Comparison of ENCODE assay signal across 1 cellular context in genomic region chr14:76151398-76152332, GRCh38.
TF ChIP-seq lines count a peak whose summit lies in the region.

Gene GPATCH2L (plus strand): TSS chr14:76151922. CDS start chr14:76154364, 2,442 bp downstream.

TF ChIP-seq in GM12878, 131 proteins besides CTCF, POLR2A, EP300 and RAD21 (continued from another document and continues in another):
- TF ChIP-seq, protein P1, sequence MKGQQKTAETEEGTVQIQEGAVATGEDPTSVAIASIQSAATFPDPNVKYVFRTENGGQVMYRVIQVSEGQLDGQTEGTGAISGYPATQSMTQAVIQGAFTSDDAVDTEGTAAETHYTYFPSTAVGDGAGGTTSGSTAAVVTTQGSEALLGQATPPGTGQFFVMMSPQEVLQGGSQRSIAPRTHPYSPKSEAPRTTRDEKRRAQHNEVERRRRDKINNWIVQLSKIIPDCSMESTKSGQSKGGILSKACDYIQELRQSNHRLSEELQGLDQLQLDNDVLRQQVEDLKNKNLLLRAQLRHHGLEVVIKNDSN (IDR thresholded peaks at IDR 0.05; ENCODE audit: borderline replicate concordance, extremely low read length, insufficient read depth, low read depth, low read length): no peak
- TF ChIP-seq ZNF592 (IDR thresholded peaks at IDR 0.05) (no peak), SUPT20H (IDR thresholded peaks at IDR 0.05; ENCODE audit: borderline replicate concordance, control insufficient read depth, low read depth, low read length) (no peak), NRF1 (conservative IDR thresholded peaks at IDR 0.05; ENCODE audit: low read depth, low read length) (no peak), SMAD5 (IDR thresholded peaks at IDR 0.05; ENCODE audit: low read depth) (peak; percentile 70; the same call in 1 of the 2 replicates), CREM (IDR thresholded peaks at IDR 0.05; ENCODE audit: low read depth) (peak; percentile 80), RUNX3 (IDR thresholded peaks at IDR 0.05; ENCODE audit: low read length) (peak; percentile 72), HDGF (IDR thresholded peaks at IDR 0.05) (peak; percentile 15; the same call in 1 of the 2 replicates), E2F4 (IDR thresholded peaks at IDR 0.05; ENCODE audit: low read depth, low read length) (no peak), ZNF207 (IDR thresholded peaks at IDR 0.05; ENCODE audit: borderline replicate concordance) (no peak), CHD1 (IDR thresholded peaks at IDR 0.05; ENCODE audit: low read depth, low read length) (no peak), JUNB (IDR thresholded peaks at IDR 0.05) (no peak; the same call in 1 of the 2 replicates), RB1 (IDR thresholded peaks at IDR 0.05; ENCODE audit: borderline replicate concordance) (no peak), NR2C2 (IDR thresholded peaks at IDR 0.05; ENCODE audit: borderline replicate concordance, control insufficient read depth, insufficient read length, low read depth) (no peak), SIN3A (IDR thresholded peaks at IDR 0.05; ENCODE audit: low read depth, low read length) (no peak; the same call in 1 of the 2 replicates), POU2F2 (IDR thresholded peaks at IDR 0.05; ENCODE audit: borderline replicate concordance, low read depth, low read length) (peak; percentile 69; the same call in 1 of the 3 replicates), MLLT1 (IDR thresholded peaks at IDR 0.05) (no peak), PAX8 (IDR thresholded peaks at IDR 0.05) (no peak), TCF12 (IDR thresholded peaks at IDR 0.05; ENCODE audit: low read depth, low read length) (peak; percentile 80; the same call in 1 of the 2 replicates), PRDM15 (CRISPR knock-in tag; IDR thresholded peaks at IDR 0.05) (no peak), BMI1 (IDR thresholded peaks at IDR 0.05; ENCODE audit: borderline replicate concordance) (no peak), KLF5 (IDR thresholded peaks at IDR 0.05; ENCODE audit: partially characterized antibody) (no peak), MTA3 (IDR thresholded peaks at IDR 0.05; ENCODE audit: borderline replicate concordance, low read length) (no peak)
- TF ChIP-seq, protein P2, sequence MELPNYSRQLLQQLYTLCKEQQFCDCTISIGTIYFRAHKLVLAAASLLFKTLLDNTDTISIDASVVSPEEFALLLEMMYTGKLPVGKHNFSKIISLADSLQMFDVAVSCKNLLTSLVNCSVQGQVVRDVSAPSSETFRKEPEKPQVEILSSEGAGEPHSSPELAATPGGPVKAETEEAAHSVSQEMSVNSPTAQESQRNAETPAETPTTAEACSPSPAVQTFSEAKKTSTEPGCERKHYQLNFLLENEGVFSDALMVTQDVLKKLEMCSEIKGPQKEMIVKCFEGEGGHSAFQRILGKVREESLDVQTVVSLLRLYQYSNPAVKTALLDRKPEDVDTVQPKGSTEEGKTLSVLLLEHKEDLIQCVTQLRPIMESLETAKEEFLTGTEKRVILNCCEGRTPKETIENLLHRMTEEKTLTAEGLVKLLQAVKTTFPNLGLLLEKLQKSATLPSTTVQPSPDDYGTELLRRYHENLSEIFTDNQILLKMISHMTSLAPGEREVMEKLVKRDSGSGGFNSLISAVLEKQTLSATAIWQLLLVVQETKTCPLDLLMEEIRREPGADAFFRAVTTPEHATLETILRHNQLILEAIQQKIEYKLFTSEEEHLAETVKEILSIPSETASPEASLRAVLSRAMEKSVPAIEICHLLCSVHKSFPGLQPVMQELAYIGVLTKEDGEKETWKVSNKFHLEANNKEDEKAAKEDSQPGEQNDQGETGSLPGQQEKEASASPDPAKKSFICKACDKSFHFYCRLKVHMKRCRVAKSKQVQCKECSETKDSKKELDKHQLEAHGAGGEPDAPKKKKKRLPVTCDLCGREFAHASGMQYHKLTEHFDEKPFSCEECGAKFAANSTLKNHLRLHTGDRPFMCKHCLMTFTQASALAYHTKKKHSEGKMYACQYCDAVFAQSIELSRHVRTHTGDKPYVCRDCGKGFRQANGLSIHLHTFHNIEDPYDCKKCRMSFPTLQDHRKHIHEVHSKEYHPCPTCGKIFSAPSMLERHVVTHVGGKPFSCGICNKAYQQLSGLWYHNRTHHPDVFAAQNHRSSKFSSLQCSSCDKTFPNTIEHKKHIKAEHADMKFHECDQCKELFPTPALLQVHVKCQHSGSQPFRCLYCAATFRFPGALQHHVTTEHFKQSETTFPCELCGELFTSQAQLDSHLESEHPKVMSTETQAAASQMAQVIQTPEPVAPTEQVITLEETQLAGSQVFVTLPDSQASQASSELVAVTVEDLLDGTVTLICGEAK (IDR thresholded peaks at IDR 0.05; ENCODE audit: borderline replicate concordance): peak; percentile 91
- TF ChIP-seq, protein P3, sequence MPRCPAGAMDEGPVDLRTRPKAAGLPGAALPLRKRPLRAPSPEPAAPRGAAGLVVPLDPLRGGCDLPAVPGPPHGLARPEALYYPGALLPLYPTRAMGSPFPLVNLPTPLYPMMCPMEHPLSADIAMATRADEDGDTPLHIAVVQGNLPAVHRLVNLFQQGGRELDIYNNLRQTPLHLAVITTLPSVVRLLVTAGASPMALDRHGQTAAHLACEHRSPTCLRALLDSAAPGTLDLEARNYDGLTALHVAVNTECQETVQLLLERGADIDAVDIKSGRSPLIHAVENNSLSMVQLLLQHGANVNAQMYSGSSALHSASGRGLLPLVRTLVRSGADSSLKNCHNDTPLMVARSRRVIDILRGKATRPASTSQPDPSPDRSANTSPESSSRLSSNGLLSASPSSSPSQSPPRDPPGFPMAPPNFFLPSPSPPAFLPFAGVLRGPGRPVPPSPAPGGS (IDR thresholded peaks at IDR 0.05; ENCODE audit: borderline replicate concordance, insufficient read depth, low read depth, low read length, poor library complexity, severe bottlenecking): peak; percentile 35
- TF ChIP-seq, protein P4, sequence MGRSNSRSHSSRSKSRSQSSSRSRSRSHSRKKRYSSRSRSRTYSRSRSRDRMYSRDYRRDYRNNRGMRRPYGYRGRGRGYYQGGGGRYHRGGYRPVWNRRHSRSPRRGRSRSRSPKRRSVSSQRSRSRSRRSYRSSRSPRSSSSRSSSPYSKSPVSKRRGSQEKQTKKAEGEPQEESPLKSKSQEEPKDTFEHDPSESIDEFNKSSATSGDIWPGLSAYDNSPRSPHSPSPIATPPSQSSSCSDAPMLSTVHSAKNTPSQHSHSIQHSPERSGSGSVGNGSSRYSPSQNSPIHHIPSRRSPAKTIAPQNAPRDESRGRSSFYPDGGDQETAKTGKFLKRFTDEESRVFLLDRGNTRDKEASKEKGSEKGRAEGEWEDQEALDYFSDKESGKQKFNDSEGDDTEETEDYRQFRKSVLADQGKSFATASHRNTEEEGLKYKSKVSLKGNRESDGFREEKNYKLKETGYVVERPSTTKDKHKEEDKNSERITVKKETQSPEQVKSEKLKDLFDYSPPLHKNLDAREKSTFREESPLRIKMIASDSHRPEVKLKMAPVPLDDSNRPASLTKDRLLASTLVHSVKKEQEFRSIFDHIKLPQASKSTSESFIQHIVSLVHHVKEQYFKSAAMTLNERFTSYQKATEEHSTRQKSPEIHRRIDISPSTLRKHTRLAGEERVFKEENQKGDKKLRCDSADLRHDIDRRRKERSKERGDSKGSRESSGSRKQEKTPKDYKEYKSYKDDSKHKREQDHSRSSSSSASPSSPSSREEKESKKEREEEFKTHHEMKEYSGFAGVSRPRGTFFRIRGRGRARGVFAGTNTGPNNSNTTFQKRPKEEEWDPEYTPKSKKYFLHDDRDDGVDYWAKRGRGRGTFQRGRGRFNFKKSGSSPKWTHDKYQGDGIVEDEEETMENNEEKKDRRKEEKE (IDR thresholded peaks at IDR 0.05): no peak
- TF ChIP-seq, protein P5, sequence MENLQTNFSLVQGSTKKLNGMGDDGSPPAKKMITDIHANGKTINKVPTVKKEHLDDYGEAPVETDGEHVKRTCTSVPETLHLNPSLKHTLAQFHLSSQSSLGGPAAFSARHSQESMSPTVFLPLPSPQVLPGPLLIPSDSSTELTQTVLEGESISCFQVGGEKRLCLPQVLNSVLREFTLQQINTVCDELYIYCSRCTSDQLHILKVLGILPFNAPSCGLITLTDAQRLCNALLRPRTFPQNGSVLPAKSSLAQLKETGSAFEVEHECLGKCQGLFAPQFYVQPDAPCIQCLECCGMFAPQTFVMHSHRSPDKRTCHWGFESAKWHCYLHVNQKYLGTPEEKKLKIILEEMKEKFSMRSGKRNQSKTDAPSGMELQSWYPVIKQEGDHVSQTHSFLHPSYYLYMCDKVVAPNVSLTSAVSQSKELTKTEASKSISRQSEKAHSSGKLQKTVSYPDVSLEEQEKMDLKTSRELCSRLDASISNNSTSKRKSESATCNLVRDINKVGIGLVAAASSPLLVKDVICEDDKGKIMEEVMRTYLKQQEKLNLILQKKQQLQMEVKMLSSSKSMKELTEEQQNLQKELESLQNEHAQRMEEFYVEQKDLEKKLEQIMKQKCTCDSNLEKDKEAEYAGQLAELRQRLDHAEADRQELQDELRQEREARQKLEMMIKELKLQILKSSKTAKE (IDR thresholded peaks at IDR 0.05; ENCODE audit: low read depth, poor library complexity, severe bottlenecking): peak; percentile 7
